26 cellular contexts compared by ENCODE assay signal in the genomic region with DNA sequence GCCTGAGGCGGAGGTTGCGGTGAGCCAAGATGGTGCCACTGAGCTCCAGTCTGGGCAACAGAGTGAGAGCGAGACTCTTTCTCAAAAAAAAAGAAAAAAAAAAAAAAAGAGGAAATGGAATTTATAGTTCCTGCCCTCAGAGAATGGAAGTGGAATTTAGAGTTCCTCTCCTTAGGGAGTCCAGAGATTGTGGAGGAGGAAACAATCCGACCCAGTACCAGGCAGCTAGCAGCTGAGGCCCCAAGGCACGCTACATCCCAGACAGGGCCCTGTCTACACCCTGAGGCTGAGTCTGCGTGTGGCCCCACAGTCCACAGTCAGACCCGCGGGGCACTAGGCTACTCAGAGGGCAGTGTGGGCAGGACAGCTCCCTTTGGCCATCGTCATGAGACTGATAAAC. TPM values are rescaled to one million over a fixed set of nuclear protein-coding genes. Genes with fewer than 3 reads are reported as not detected.
DNase-seq lines count a peak whose midpoint lies in the region; ATAC-seq, FAIRE-seq and TF ChIP-seq lines count a peak whose summit lies in the region.
"Had no signal": no experiment of that assay in that cellular context is flagged by ENCODE, and none has a peak within 500 bp of the region (broad histone marks: within the 10 kb centered on the region; RNA-seq: fewer than 3 reads in every experiment).

No MANE protein-coding gene starts in this region.

- CTCF ChIA-PET in K562 (lab: Yijun Ruan, JAX; ENCODE audit: low intra/inter-chr PET ratio) = no interaction called here

- in situ Hi-C loops in K562 (cut with MboI) = no loop called here

- peaks cover 3% of the 10 kb centered on the region for H4K20me1 ChIP-seq in K562 (replicated peaks; ENCODE audit: control insufficient read depth, insufficient read depth, low read length)
- H4K20me1 ChIP-seq in smooth muscle cell (ENCODE audit: low read depth) = peaks cover 12% of the 10 kb centered on the region

- WGBS in K562 (ENCODE audit: insufficient coverage, low coverage, missing lambda C conversion rate) = 78% methylated on average over 8 of the region's 9 CpGs
- 92% methylated on average over 9 of the region's 9 CpGs for WGBS in smooth muscle cell (ENCODE audit: low lambda C conversion rate)
- WGBS in adrenal gland, 4 donors = 82 to 86% (median 83%) methylated on average over 9 of the region's 9 CpGs

- POLR2A ChIA-PET in K562 (lab: Yijun Ruan, JAX) = interaction anchor here (0.7 to 4.7 kb wide), 5 partner anchors 11 to 70 kb away, joined by 3 to 38 read pairs (median 3); no protein-coding TSS in a partner anchor

- no peak for TF ChIP-seq EP300 in K562 (IDR thresholded peaks at IDR 0.05; ENCODE audit: low read length)

- H3K4me2 ChIP-seq in K562 (ENCODE audit: insufficient read depth, low read length) (no peak overlapping the region), smooth muscle cell (no peak overlapping the region)

- TF ChIP-seq POLR2A in K562 (conservative IDR thresholded peaks at IDR 0.05) (0 out of 2 replicates have a peak, but pooled peaks have one; percentile 20), adrenal gland (IDR thresholded peaks at IDR 0.05) (no peak)

- H3K4me1 ChIP-seq in left ventricle myocardium inferior = peaks cover 50% of the 10 kb centered on the region
- H3K4me1 ChIP-seq in K562 (replicated peaks in 1 of 2; ENCODE audit: control insufficient read depth in 2 of 2, insufficient read depth in 2 of 2, low read length in 2 of 2) = peaks cover 26 to 38% of the 10 kb centered on the region in 2 experiments
- peaks cover 5% of the 10 kb centered on the region for H3K4me1 ChIP-seq in smooth muscle cell (ENCODE audit: low read depth)
- peaks cover 17 to 23% of the 10 kb centered on the region in 2 donors for H3K4me1 ChIP-seq in adrenal gland (replicated peaks in 1 of 2)

- H3K9ac ChIP-seq in K562 (ENCODE audit: insufficient read depth in 1 of 2, low read depth in 2 of 2, low read length in 2 of 2) (peak overlapping the region in 1 of 2 experiments; percentile 77; a peak in 1 of 4 replicates), smooth muscle cell (ENCODE audit: low read depth) (no peak overlapping the region)

- H3K27ac ChIP-seq in left ventricle myocardium inferior (replicated peaks) (peak overlapping the region; percentile 97), K562 (ENCODE audit: extremely low read depth, low read depth, low read length) (no peak overlapping the region), smooth muscle cell (ENCODE audit: low read depth) (peak overlapping the region; percentile 19), adrenal gland (peak overlapping the region in 1 of 5 donors; percentile 2)

- no TSS peak for BruUV-seq in K562 (replicated peaks; lab: Mats Ljungman, UMichigan)

- intact Hi-C loops in left ventricle myocardium inferior (cut with micrococcal nuclease) = no loop called here
- intact Hi-C loops in left cardiac atrium (cut with DNase I) = no loop called here
- intact Hi-C loops in K562 (cut with micrococcal nuclease) = no loop called here
- intact Hi-C loops in adrenal gland (cut with DNase I) = loop anchor here in 1 of 2 donors (5.0 kb wide), 1 partner anchor 61 kb away; no protein-coding TSS in a partner anchor

- no peaks in the 10 kb centered on the region for H3K9me1 ChIP-seq in K562 (ENCODE audit: control insufficient read depth, insufficient read depth, low read length)

- no peaks in the 10 kb centered on the region for H3K27me3 ChIP-seq in left ventricle myocardium inferior (ENCODE audit: low read depth)
- H3K27me3 ChIP-seq in K562 (ENCODE audit: control insufficient read depth in 2 of 2, insufficient read depth in 2 of 2, low read length in 2 of 2) = no peaks in the 10 kb centered on the region
- H3K27me3 ChIP-seq in smooth muscle cell (ENCODE audit: low read depth) = no peaks in the 10 kb centered on the region
- H3K27me3 ChIP-seq in adrenal gland = no peaks in the 10 kb centered on the region
- H3K27me3 ChIP-seq: MG63, tibial nerve had no signal

- ATAC-seq in left cardiac atrium = no peak
- no peak for ATAC-seq in K562
- no peak for ATAC-seq in GM19351 (IDR thresholded peaks at IDR 0.05; ENCODE audit: unreplicated experiment)
- ATAC-seq: left lobe of liver had no signal

- peaks cover 44% of the 10 kb centered on the region for H3K36me3 ChIP-seq in left ventricle myocardium inferior
- peaks cover 47% of the 10 kb centered on the region for H3K36me3 ChIP-seq in K562 (ENCODE audit: control insufficient read depth, insufficient read depth, low read length)
- H3K36me3 ChIP-seq in smooth muscle cell (ENCODE audit: low read depth) = no peaks in the 10 kb centered on the region
- H3K36me3 ChIP-seq in adrenal gland (replicated peaks in 1 of 2) = peaks cover 0 to 29% of the 10 kb centered on the region in 2 donors

- no peak for DNase-seq in left ventricle myocardium inferior
- DNase-seq in left cardiac atrium = no peak
- DNase-seq in MV-4-11 (lab: John Stamatoyannopoulos, UW) = peak; percentile 66
- DNase-seq in K562 (ENCODE audit: extremely low read depth in 1 of 4, low spot score in 3 of 4) = no peak
- no peak for DNase-seq in smooth muscle cell (lab: John Stamatoyannopoulos, UW; ENCODE audit: unreplicated experiment)
- DNase-seq in adrenal gland = no peak
- DNase-seq in DMS79 (lab: John Stamatoyannopoulos, UW) = no peak
- DNase-seq: activated CD4-positive, alpha-beta T cell treated with anti-CD3 and anti-CD28 coated beads for 1 hour; activated CD8-positive, alpha-beta memory T cell treated with anti-CD3 and anti-CD28 coated beads for 24 hours; activated naive CD4-positive, alpha-beta T cell treated with anti-CD3 and anti-CD28 coated beads, Interleukin-2, amount 10 ng/mL, durations not matched to agents 7 days and 5 days; activated T-cell treated with anti-CD3 and anti-CD28 coated beads, Interleukin-2, amount 50 U/mL, for 48 hours; aorta; cerebellar nuclear complex; DMS79 treated with DMSO at 0.1 percent for 48 hours; effector CD8-positive, alpha-beta T cell; MG63; NCI-H1694; NCI-H69; nephron progenitor cell; stimulated activated CD4-positive, alpha-beta T cell treated with anti-CD3 and anti-CD28 coated beads, Interleukin-2, amount 100 ng/mL, for 48 hours; stimulated activated naive CD4-positive, alpha-beta T cell treated with Interleukin-2 at 50 U/mL for 16 hours; T1000 had no signal

- H3K9me3 ChIP-seq in left ventricle myocardium inferior (replicated peaks) (no peaks in the 10 kb centered on the region), K562 (replicated peaks; ENCODE audit: control insufficient read depth, insufficient read depth, low read depth, low read length) (no peaks in the 10 kb centered on the region), smooth muscle cell (replicated peaks; ENCODE audit: low read depth) (no peaks in the 10 kb centered on the region), adrenal gland (replicated peaks in 1 of 3) (no peaks in the 10 kb centered on the region)
- H3K9me3 ChIP-seq: MG63, tibial nerve had no signal

- no peak for TF ChIP-seq CTCF in left ventricle myocardium inferior (IDR thresholded peaks at IDR 0.05; ENCODE audit: borderline replicate concordance)
- TF ChIP-seq CTCF in K562 (IDR thresholded peaks at IDR 0.05 in 2 of 3, conservative IDR thresholded peaks at IDR 0.05 in 1 of 3; ENCODE audit: insufficient read depth in 2 of 3, low read depth in 1 of 3, low read length in 3 of 3) = no peak
- TF ChIP-seq CTCF in smooth muscle cell (IDR thresholded peaks at IDR 0.05; ENCODE audit: borderline replicate concordance, insufficient read depth, poor library complexity, severe bottlenecking) = no peak
- no peak for TF ChIP-seq CTCF in adrenal gland (IDR thresholded peaks at IDR 0.05)

- no peak for TF ChIP-seq RAD21 in K562 (CRISPR knock-in tag; conservative IDR thresholded peaks at IDR 0.05 in 1 of 2, IDR thresholded peaks at IDR 0.05 in 1 of 2)

- H3K4me3 ChIP-seq in left ventricle myocardium inferior (no peak overlapping the region), K562 (no peak overlapping the region), smooth muscle cell (no peak overlapping the region), adrenal gland (no peak overlapping the region)
- H3K4me3 ChIP-seq: MG63, skin epidermis, tibial nerve had no signal

- H3F3A ChIP-seq in smooth muscle cell (ENCODE audit: low read depth) = peaks cover 18% of the 10 kb centered on the region

- peaks cover 30% of the 10 kb centered on the region for H3K79me2 ChIP-seq in K562 (ENCODE audit: control insufficient read depth, insufficient read depth, low read length)
- peaks cover 25% of the 10 kb centered on the region for H3K79me2 ChIP-seq in smooth muscle cell (ENCODE audit: low read depth)

- no peak for FAIRE-seq in K562 (lab: Jason Lieb, UNC)

- H2AFZ ChIP-seq in K562 (ENCODE audit: low read depth, low read length) = no peak overlapping the region
- H2AFZ ChIP-seq in smooth muscle cell (ENCODE audit: low read depth) = no peak overlapping the region

RNA-seq across cellular contexts. Expression of a gene that starts 2.0 kb away (rescaled TPM):
- 663 TPM for total RNA-seq in left ventricle myocardium inferior
- 100 to 1,000 TPM; 442 to 451 TPM for total RNA-seq in left cardiac atrium
- 133 and 181 TPM in 2 replicates for total RNA-seq in K562 (2011; cell fraction: chromatin; rRNA removed; ENCODE audit: low replicate concordance)
- 106 and 110 TPM in 2 replicates for total RNA-seq in K562 (2011; cell fraction: nucleolus; rRNA removed)
- 88.2 and 107 TPM in 2 replicates for total RNA-seq in K562 (2011; cell fraction: nucleoplasm; rRNA removed)
- total RNA-seq in K562 (2014; rRNA removed) = 95.4 and 108 TPM in 2 replicates
- 87.1 and 109 TPM in 2 replicates for total RNA-seq in K562 (2014; rRNA removed; fragmentation: Illumina TruSeq; extraction: Trizol)
- 79.6 and 82.9 TPM in 2 replicates for total RNA-seq in K562 (2015; rRNA removed; fragmentation: Illumina TruSeq; extraction: Trizol)
- 147 and 158 TPM in 2 replicates for total RNA-seq in K562 (2021)
- polyA plus RNA-seq in K562 (2011; rRNA removed) = 83.4 and 112 TPM in 2 replicates
- polyA plus RNA-seq in K562 (2011; cell fraction: cytosol; rRNA removed) = 74.2 and 81.7 TPM in 2 replicates
- 185 and 193 TPM in 2 replicates for polyA plus RNA-seq in K562 (2011; cell fraction: nucleus; rRNA removed)
- polyA plus RNA-seq in K562 (2012) = 74.5 and 123 TPM in 2 replicates
- polyA plus RNA-seq in K562 (2014; fragmentation: Illumina TruSeq; extraction: Trizol) = 139 and 165 TPM in 2 replicates
- polyA plus RNA-seq in K562 (2014; fragmentation: Nextera tagmentation; extraction: Ambion mirVana) = 10 to 100 TPM; 10.5 to 14.0 TPM
- polyA plus RNA-seq in K562 (2014; rRNA removed) = 94.6 and 99.9 TPM in 2 replicates
- 105 and 127 TPM in 2 replicates for polyA minus RNA-seq in K562 (2011; rRNA and poly(A)+ RNA removed)
- 52.3 and 57.5 TPM in 2 replicates for polyA minus RNA-seq in K562 (2011; cell fraction: cytosol; rRNA and poly(A)+ RNA removed)
- polyA minus RNA-seq in K562 (2011; cell fraction: nucleus; rRNA and poly(A)+ RNA removed) = 38.1 and 91.4 TPM in 2 replicates
- total RNA-seq in smooth muscle cell = 30.0 and 34.2 TPM in 2 replicates
- 39.7 and 42.8 TPM in 2 replicates for polyA plus RNA-seq in smooth muscle cell
- total RNA-seq in adrenal gland = 100 to 1,000 TPM in 1 of 8 donors, 10 to 100 TPM in 7; 43.7 to 103 (median 63.8) TPM
- 10 to 100 TPM; 26.6 to 70.5 (median 27.0) TPM for polyA plus RNA-seq in adrenal gland

RNA-seq across cellular contexts. Expression of a gene that starts 41.0 kb away (rescaled TPM):
- total RNA-seq in left ventricle myocardium inferior (16.2 TPM), left cardiac atrium (10 to 100 TPM; 18.3 to 20.3 TPM), K562 (2014; rRNA removed) (117 and 131 TPM in 2 replicates), K562 (2014; rRNA removed; fragmentation: Illumina TruSeq; extraction: Trizol) (11.8 and 17.2 TPM in 2 replicates), K562 (2015; rRNA removed; fragmentation: Illumina TruSeq; extraction: Trizol) (50.7 and 55.6 TPM in 2 replicates), K562 (2021) (92.8 and 102 TPM in 2 replicates), smooth muscle cell (18.9 and 24.0 TPM in 2 replicates), adrenal gland (10 to 100 TPM; 15.1 to 60.7 (median 26.6) TPM)
- 73.6 and 259 TPM in 2 replicates for total RNA-seq in K562 (2011; cell fraction: chromatin; rRNA removed; ENCODE audit: low replicate concordance)
- 259 and 285 TPM in 2 replicates for total RNA-seq in K562 (2011; cell fraction: nucleolus; rRNA removed)
- 145 and 161 TPM in 2 replicates for total RNA-seq in K562 (2011; cell fraction: nucleoplasm; rRNA removed)
- polyA plus RNA-seq in K562 (2011; rRNA removed) (48.3 and 113 TPM in 2 replicates), K562 (2014; fragmentation: Illumina TruSeq; extraction: Trizol) (30.8 and 57.5 TPM in 2 replicates), K562 (2014; fragmentation: Nextera tagmentation; extraction: Ambion mirVana) (1 to 10 TPM; 2.5 to 5.1 TPM), K562 (2014; rRNA removed) (105 and 108 TPM in 2 replicates), smooth muscle cell (63.3 and 66.5 TPM in 2 replicates), adrenal gland (10 to 100 TPM in 2 of 3 donors, 1 to 10 TPM in 1; 5.0 to 71.1 (median 43.7) TPM)
- polyA plus RNA-seq in K562 (2011; cell fraction: cytosol; rRNA removed) = 79.2 and 124 TPM in 2 replicates
- 514 and 538 TPM in 2 replicates for polyA plus RNA-seq in K562 (2011; cell fraction: nucleus; rRNA removed)
- polyA plus RNA-seq in K562 (2012) = 79.3 and 134 TPM in 2 replicates
- polyA minus RNA-seq in K562 (2011; rRNA and poly(A)+ RNA removed) = 15.8 and 16.2 TPM in 2 replicates
- 26.3 and 43.2 TPM in 2 replicates for polyA minus RNA-seq in K562 (2011; cell fraction: cytosol; rRNA and poly(A)+ RNA removed)
- 54.1 and 78.2 TPM in 2 replicates for polyA minus RNA-seq in K562 (2011; cell fraction: nucleus; rRNA and poly(A)+ RNA removed)

RNA-seq across cellular contexts. Expression of a gene that starts 43.8 kb away (rescaled TPM):
- total RNA-seq in left ventricle myocardium inferior = 61.6 TPM
- total RNA-seq in left cardiac atrium = 10 to 100 TPM; 70.3 to 83.7 TPM
- total RNA-seq in K562 (2011; cell fraction: chromatin; rRNA removed; ENCODE audit: low replicate concordance) = 140 and 357 TPM in 2 replicates
- 408 and 448 TPM in 2 replicates for total RNA-seq in K562 (2011; cell fraction: nucleolus; rRNA removed)
- total RNA-seq in K562 (2011; cell fraction: nucleoplasm; rRNA removed) = 258 and 294 TPM in 2 replicates
- 58.5 and 81.4 TPM in 2 replicates for total RNA-seq in K562 (2014; rRNA removed)
- 30.7 and 41.6 TPM in 2 replicates for total RNA-seq in K562 (2014; rRNA removed; fragmentation: Illumina TruSeq; extraction: Trizol)
- 49.6 and 51.6 TPM in 2 replicates for total RNA-seq in K562 (2015; rRNA removed; fragmentation: Illumina TruSeq; extraction: Trizol)
- 90.8 and 92.9 TPM in 2 replicates for total RNA-seq in K562 (2021)
- polyA plus RNA-seq in K562 (2011; rRNA removed) = 80.2 and 156 TPM in 2 replicates
- 160 and 179 TPM in 2 replicates for polyA plus RNA-seq in K562 (2011; cell fraction: cytosol; rRNA removed)
- 178 and 231 TPM in 2 replicates for polyA plus RNA-seq in K562 (2011; cell fraction: nucleus; rRNA removed)
- polyA plus RNA-seq in K562 (2012) = 112 and 129 TPM in 2 replicates
- polyA plus RNA-seq in K562 (2014; fragmentation: Illumina TruSeq; extraction: Trizol) = 76.9 and 83.7 TPM in 2 replicates
- 10 to 100 TPM; 16.6 to 27.1 TPM for polyA plus RNA-seq in K562 (2014; fragmentation: Nextera tagmentation; extraction: Ambion mirVana)
- polyA plus RNA-seq in K562 (2014; rRNA removed) = 52.7 and 70.2 TPM in 2 replicates
- polyA minus RNA-seq in K562 (2011; rRNA and poly(A)+ RNA removed) = 77.2 and 82.6 TPM in 2 replicates
- polyA minus RNA-seq in K562 (2011; cell fraction: cytosol; rRNA and poly(A)+ RNA removed) = 127 and 153 TPM in 2 replicates
- polyA minus RNA-seq in K562 (2011; cell fraction: nucleus; rRNA and poly(A)+ RNA removed) = 55.1 and 85.3 TPM in 2 replicates
- total RNA-seq in smooth muscle cell = 292 and 362 TPM in 2 replicates
- 425 and 559 TPM in 2 replicates for polyA plus RNA-seq in smooth muscle cell
- 100 to 1,000 TPM in 4 of 8 donors, 10 to 100 TPM in 4; 62.4 to 133 (median 94.6) TPM for total RNA-seq in adrenal gland
- polyA plus RNA-seq in adrenal gland = 10 to 100 TPM; 37.1 to 52.8 (median 49.1) TPM

RNA-seq across cellular contexts. Expression of a gene that starts 52.1 kb away (rescaled TPM):
- total RNA-seq in left ventricle myocardium inferior = 40.9 TPM
- total RNA-seq in left cardiac atrium = 10 to 100 TPM; 31.2 to 36.2 TPM
- 23.5 and 87.3 TPM in 2 replicates for total RNA-seq in K562 (2011; cell fraction: chromatin; rRNA removed; ENCODE audit: low replicate concordance)
- total RNA-seq in K562 (2011; cell fraction: nucleolus; rRNA removed) = 116 and 137 TPM in 2 replicates
- total RNA-seq in K562 (2011; cell fraction: nucleoplasm; rRNA removed) = 76.4 and 80.1 TPM in 2 replicates
- 55.0 and 62.5 TPM in 2 replicates for total RNA-seq in K562 (2014; rRNA removed)
- 10.8 and 12.9 TPM in 2 replicates for total RNA-seq in K562 (2014; rRNA removed; fragmentation: Illumina TruSeq; extraction: Trizol)
- total RNA-seq in K562 (2015; rRNA removed; fragmentation: Illumina TruSeq; extraction: Trizol) = 36.8 TPM in 2 replicates
- 57.1 and 57.6 TPM in 2 replicates for total RNA-seq in K562 (2021)
- 38.8 and 61.3 TPM in 2 replicates for polyA plus RNA-seq in K562 (2011; rRNA removed)
- polyA plus RNA-seq in K562 (2011; cell fraction: cytosol; rRNA removed) = 106 and 197 TPM in 2 replicates
- 47.0 and 58.8 TPM in 2 replicates for polyA plus RNA-seq in K562 (2011; cell fraction: nucleus; rRNA removed)
- polyA plus RNA-seq in K562 (2012) = 35.0 and 51.2 TPM in 2 replicates
- 21.8 and 34.4 TPM in 2 replicates for polyA plus RNA-seq in K562 (2014; fragmentation: Illumina TruSeq; extraction: Trizol)
- 1 to 10 TPM; 2.2 to 3.0 TPM for polyA plus RNA-seq in K562 (2014; fragmentation: Nextera tagmentation; extraction: Ambion mirVana)
- 50.7 and 56.7 TPM in 2 replicates for polyA plus RNA-seq in K562 (2014; rRNA removed)
- 23.2 and 34.4 TPM in 2 replicates for polyA minus RNA-seq in K562 (2011; rRNA and poly(A)+ RNA removed)
- 47.3 and 62.2 TPM in 2 replicates for polyA minus RNA-seq in K562 (2011; cell fraction: cytosol; rRNA and poly(A)+ RNA removed)
- polyA minus RNA-seq in K562 (2011; cell fraction: nucleus; rRNA and poly(A)+ RNA removed) = 14.8 and 25.5 TPM in 2 replicates
- total RNA-seq in smooth muscle cell = 41.0 and 41.3 TPM in 2 replicates
- polyA plus RNA-seq in smooth muscle cell = 70.9 and 71.6 TPM in 2 replicates
- 100 to 1,000 TPM in 2 of 8 donors, 10 to 100 TPM in 6; 37.3 to 119 (median 70.5) TPM for total RNA-seq in adrenal gland
- 10 to 100 TPM; 15.2 to 25.8 (median 15.5) TPM for polyA plus RNA-seq in adrenal gland
